In the genomic region with DNA sequence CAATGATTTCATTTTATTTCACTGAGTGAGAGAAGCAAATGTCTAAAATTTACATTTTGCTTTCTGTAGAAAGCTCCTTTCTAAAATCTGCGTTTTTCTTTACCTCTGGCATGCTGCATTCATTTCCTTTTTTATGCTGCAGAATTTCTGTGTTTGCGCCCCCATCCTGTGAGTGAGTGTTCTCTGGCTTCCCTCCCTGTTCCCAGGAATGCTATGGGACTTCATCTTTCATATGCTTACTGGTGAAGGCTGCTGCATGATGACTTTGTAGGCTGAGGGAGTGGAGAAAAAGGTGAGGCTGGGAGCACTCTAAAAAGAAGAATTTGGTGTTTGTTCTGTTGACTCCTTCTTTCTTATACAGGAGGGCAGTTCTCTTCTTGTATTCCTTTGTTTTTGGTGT, we compare ENCODE assay signal across 24 cellular contexts. TPM values are rescaled to one million over a fixed set of nuclear protein-coding genes. Genes with fewer than 3 reads are reported as not detected.
DNase-seq lines count a peak whose midpoint lies in the region; ATAC-seq, FAIRE-seq and TF ChIP-seq lines count a peak whose summit lies in the region.
"Had no signal": no experiment of that assay in that cellular context is flagged by ENCODE, and none has a peak within 500 bp of the region (broad histone marks: within the 10 kb centered on the region; RNA-seq: fewer than 3 reads in every experiment).

No MANE protein-coding gene starts in this region.

- TF ChIP-seq CTCF in H9 (conservative IDR thresholded peaks at IDR 0.05) (0 out of 3 replicates have a peak, but pooled peaks have one; percentile 17), endodermal cell (conservative IDR thresholded peaks at IDR 0.05) (no peak)

- H3K27ac ChIP-seq in H9 (ENCODE audit: insufficient read length, low read depth, low read length) (no peak overlapping the region), endodermal cell (ENCODE audit: low read depth, low read length) (no peak overlapping the region)
- H3K27ac ChIP-seq in CD8-positive, alpha-beta memory T cell (ENCODE audit: low read depth, low read length) = no peak overlapping the region
- H3K27ac ChIP-seq: A549; BLaER1 treated with 17β-estradiol and CSF1 and Interleukin-3, amounts not matched to agents 10 nM and 100 nM; GM23248 had no signal

- H2AFZ ChIP-seq in H9 (ENCODE audit: low read length) = no peak overlapping the region
- H2AFZ ChIP-seq: GM23248 had no signal

- no peaks in the 10 kb centered on the region for H3K27me3 ChIP-seq in H9 (ENCODE audit: insufficient read depth, low read length)
- no peaks in the 10 kb centered on the region for H3K27me3 ChIP-seq in endodermal cell (ENCODE audit: control insufficient read depth, insufficient read depth, low read length, poor library complexity, severe bottlenecking)
- no peaks in the 10 kb centered on the region for H3K27me3 ChIP-seq in CD8-positive, alpha-beta memory T cell (ENCODE audit: insufficient read depth, low read length, poor library complexity, severe bottlenecking)
- H3K27me3 ChIP-seq: BLaER1 treated with 17β-estradiol and CSF1 and Interleukin-3, amounts not matched to agents 10 nM and 100 nM had no signal

- H3K9ac ChIP-seq in H9 (ENCODE audit: extremely low read depth, insufficient read length, low read length) (no peak overlapping the region), endodermal cell (ENCODE audit: extremely low read depth, low read length, poor library complexity, severe bottlenecking) (no peak overlapping the region)
- H3K9ac ChIP-seq: BLaER1 treated with 17β-estradiol and CSF1 and Interleukin-3, amounts not matched to agents 10 nM and 100 nM; GM23248 had no signal

- no peaks in the 10 kb centered on the region for H4K20me1 ChIP-seq in H9 (ENCODE audit: control insufficient read depth, insufficient read depth, insufficient read length)
- H4K20me1 ChIP-seq: BLaER1 treated with 17β-estradiol and CSF1 and Interleukin-3, amounts not matched to agents 10 nM and 100 nM had no signal

- H3K23me2 ChIP-seq in H9 (ENCODE audit: insufficient read length, low read depth, low read length, poor library complexity, severe bottlenecking) = no peaks in the 10 kb centered on the region

- DNase-seq in H9 (no peak), endodermal cell (peak; percentile 56), iPS-NIHi7 (ENCODE audit: extremely low spot score) (peak; percentile 28), mesenteric fat pad (ENCODE audit: low spot score) (no peak), RCC 7860 (ENCODE audit: low spot score) (no peak)
- no peak for DNase-seq in CD8-positive, alpha-beta memory T cell
- DNase-seq: 8988T; ACHN; AML-193; BE2C; Calu3; CD4-positive, alpha-beta T cell; COR-L47; DMS153; DND-41; GM23248 had no signal

- no peak overlapping the region for H3K4me3 Mint-ChIP-seq in H9
- H3K4me3 Mint-ChIP-seq in endodermal cell = no peak overlapping the region
- H3K4me3 Mint-ChIP-seq in CD8-positive, alpha-beta memory T cell = no peak overlapping the region
- H3K4me3 Mint-ChIP-seq: CD14-positive monocyte; CD4-positive, alpha-beta T cell had no signal

- H3K36me3 Mint-ChIP-seq in H9 (ENCODE audit: insufficient read depth in 1 of 3, low read depth in 3 of 3) (peaks cover 0 to 12% (median 0%) of the 10 kb centered on the region in 3 experiments; a peak in 5 of 7 replicates), endodermal cell (ENCODE audit: low read depth) (no peaks in the 10 kb centered on the region)
- peaks cover 0 to 13% (median 2%) of the 10 kb centered on the region in 3 donors for H3K36me3 Mint-ChIP-seq in CD8-positive, alpha-beta memory T cell
- H3K36me3 Mint-ChIP-seq: CD14-positive monocyte had no signal

- H2BK12ac ChIP-seq in H9 (ENCODE audit: insufficient read length, low read depth, low read length) = no peak overlapping the region

- H3K4me1 Mint-ChIP-seq in H9 (peaks cover 7 to 21% of the 10 kb centered on the region in 2 experiments), endodermal cell (no peaks in the 10 kb centered on the region)
- H3K4me1 Mint-ChIP-seq in CD8-positive, alpha-beta memory T cell = peaks cover 2 to 6% (median 6%) of the 10 kb centered on the region in 3 donors

- no peak overlapping the region for H2BK120ac ChIP-seq in H9 (ENCODE audit: low read depth, low read length, poor library complexity, severe bottlenecking)

- H2BK20ac ChIP-seq in H9 (ENCODE audit: low read depth, low read length, poor library complexity, severe bottlenecking) = no peak overlapping the region

- no peak overlapping the region for H2BK15ac ChIP-seq in H9 (ENCODE audit: low read depth, low read length)

- H4K91ac ChIP-seq in H9 (ENCODE audit: insufficient read length, low read depth, low read length) = no peak overlapping the region

- no peak overlapping the region for H3K14ac ChIP-seq in H9 (ENCODE audit: insufficient read depth, low read length)

- H3K36me3 ChIP-seq in endodermal cell (ENCODE audit: control insufficient read depth, insufficient read depth, low read length) = no peaks in the 10 kb centered on the region
- no peaks in the 10 kb centered on the region for H3K36me3 ChIP-seq in CD8-positive, alpha-beta memory T cell (ENCODE audit: insufficient read depth, low read length)
- H3K36me3 ChIP-seq: BE2C; BLaER1 treated with 17β-estradiol and CSF1 and Interleukin-3, amounts not matched to agents 10 nM and 100 nM had no signal

- no peak overlapping the region for H3T11ph ChIP-seq in H9 (ENCODE audit: low read length)

- no peak overlapping the region for H3K56ac ChIP-seq in H9 (ENCODE audit: insufficient read length, low read depth, low read length)

- H2BK5ac ChIP-seq in H9 (ENCODE audit: insufficient read length, low read length) = no peak overlapping the region

- H3K27me3 Mint-ChIP-seq in H9 (ENCODE audit: low read depth) (no peaks in the 10 kb centered on the region), endodermal cell (ENCODE audit: insufficient read depth) (no peaks in the 10 kb centered on the region)
- peaks cover 5 to 6% of the 10 kb centered on the region in 2 donors for H3K27me3 Mint-ChIP-seq in CD8-positive, alpha-beta memory T cell
- H3K27me3 Mint-ChIP-seq: CD4-positive, alpha-beta T cell had no signal

- no peaks in the 10 kb centered on the region for H3K79me1 ChIP-seq in H9 (ENCODE audit: insufficient read depth, low read depth, low read length, poor library complexity, severe bottlenecking)

- no CpG with 5 or more reads among the region's 2 CpGs for WGBS in H9 (ENCODE audit: extremely low coverage, insufficient read length, low lambda C conversion rate)
- WGBS in endodermal cell (ENCODE audit: insufficient coverage in 1 of 2, insufficient read length in 1 of 2), 2 experiments = 72% methylated on average over 2 of the region's 2 CpGs

- no peak for FAIRE-seq in RCC 7860 (lab: Jason Lieb, UNC)
- FAIRE-seq: G401.6, GM12892, H54 had no signal

- peak overlapping the region in 1 of 3 experiments; percentile 61; a peak in 2 of 7 replicates for H3K27ac Mint-ChIP-seq in H9
- no peak overlapping the region for H3K27ac Mint-ChIP-seq in endodermal cell
- no peak overlapping the region for H3K27ac Mint-ChIP-seq in CD8-positive, alpha-beta memory T cell
- H3K27ac Mint-ChIP-seq: CD14-positive monocyte; CD4-positive, alpha-beta T cell had no signal

- no peak overlapping the region for H4K8ac ChIP-seq in H9 (replicated peaks; ENCODE audit: insufficient read length, low read depth, low read length)

- CTCF ChIA-PET in CD8-positive, alpha-beta memory T cell (lab: Charles Lee) = interaction anchor here (1.2 to 1.5 kb wide), 2 partner anchors 8 to 18 kb away, joined by 3 to 4 read pairs; no protein-coding TSS in a partner anchor

- ATAC-seq in GM21360 (IDR thresholded peaks at IDR 0.05; ENCODE audit: unreplicated experiment) = no peak
- ATAC-seq: A549, HCT116 had no signal

- no peak overlapping the region for H4K5ac ChIP-seq in H9 (ENCODE audit: insufficient read length, low read depth, low read length)

- no peak overlapping the region for H3K23ac ChIP-seq in H9 (ENCODE audit: insufficient read length, low read depth, low read length)

- POLR2A ChIA-PET in CD8-positive, alpha-beta memory T cell (lab: Charles Lee) = no interaction called here

- H3K4me3 ChIP-seq in endodermal cell (ENCODE audit: low read length) = no peak overlapping the region
- H3K4me3 ChIP-seq in CD8-positive, alpha-beta memory T cell (ENCODE audit: low read length) = no peak overlapping the region
- H3K4me3 ChIP-seq: A549; BLaER1 treated with 17β-estradiol and CSF1 and Interleukin-3, amounts not matched to agents 10 nM and 100 nM; GM23248 had no signal

- no peak overlapping the region for H2AK5ac ChIP-seq in H9 (ENCODE audit: insufficient read length, low read length)

- no peaks in the 10 kb centered on the region for H3K79me2 ChIP-seq in H9 (ENCODE audit: insufficient read depth, low read length)

- no peak overlapping the region for H3K4ac ChIP-seq in H9 (ENCODE audit: low read depth, low read length)

- no peaks in the 10 kb centered on the region; the same call in 1 of the 2 replicates for H3K4me1 ChIP-seq in H9 (ENCODE audit: insufficient read depth, low read length)
- peaks cover 4% of the 10 kb centered on the region for H3K4me1 ChIP-seq in endodermal cell (ENCODE audit: control insufficient read depth, insufficient read depth, low read length)
- no peaks in the 10 kb centered on the region for H3K4me1 ChIP-seq in CD8-positive, alpha-beta memory T cell (ENCODE audit: insufficient read depth, low read length)
- H3K4me1 ChIP-seq: A549, BE2C had no signal

- H3K4me2 ChIP-seq in H9 (ENCODE audit: insufficient read depth, insufficient read length, low read length) = no peak overlapping the region
- H3K4me2 ChIP-seq: A549; BLaER1 treated with 17β-estradiol and CSF1 and Interleukin-3, amounts not matched to agents 10 nM and 100 nM had no signal

- H3K18ac ChIP-seq in H9 (ENCODE audit: insufficient read length, low read depth, low read length) = no peak overlapping the region

- H3K9me3 Mint-ChIP-seq in H9 (peaks cover 0 to 3% of the 10 kb centered on the region in 2 experiments; a peak in 2 of 5 replicates), endodermal cell (peaks cover 9% of the 10 kb centered on the region)
- no peaks in the 10 kb centered on the region for H3K9me3 Mint-ChIP-seq in CD8-positive, alpha-beta memory T cell
- H3K9me3 Mint-ChIP-seq: CD4-positive, alpha-beta T cell had no signal

- H3K9me3 ChIP-seq in H9 (ENCODE audit: control insufficient read depth, low read depth, low read length) = no peaks in the 10 kb centered on the region
- peaks cover 7% of the 10 kb centered on the region for H3K9me3 ChIP-seq in endodermal cell (ENCODE audit: control insufficient read depth, low read length)
- no peaks in the 10 kb centered on the region for H3K9me3 ChIP-seq in CD8-positive, alpha-beta memory T cell (ENCODE audit: low read length)
- H3K9me3 ChIP-seq: BE2C had no signal

RNA-seq across cellular contexts. Expression of a gene that starts 7.7 kb away (rescaled TPM):
- total RNA-seq in H9 (2021) = not detected in 2 replicates
- not detected for total RNA-seq in endodermal cell
- 0.07 TPM for polyA plus RNA-seq in endodermal cell (2013, experiment 1 of 2)
- polyA plus RNA-seq in endodermal cell (2013, experiment 2 of 2) = 0.12 TPM
- not detected for total RNA-seq in mesenteric fat pad
- not detected for total RNA-seq in CD8-positive, alpha-beta memory T cell
- not detected for polyA plus RNA-seq in CD8-positive, alpha-beta memory T cell
- total RNA-seq: Calu3; CD4-positive, alpha-beta T cell; GM23248 had no signal
- polyA plus RNA-seq: A549, CD14-positive monocyte, GM23248 had no signal

RNA-seq across cellular contexts. Expression of a gene that starts 57.8 kb away (rescaled TPM):
- total RNA-seq in H9 (2021) (2.3 and 2.4 TPM in 2 replicates), endodermal cell (1 to 10 TPM; 2.0 to 5.4 TPM), mesenteric fat pad (3.3 TPM)
- 5.0 TPM for polyA plus RNA-seq in endodermal cell (2013, experiment 1 of 2)
- 5.5 TPM for polyA plus RNA-seq in endodermal cell (2013, experiment 2 of 2)
- total RNA-seq in CD8-positive, alpha-beta memory T cell = 1 to 10 TPM; 4.4 to 5.8 TPM
- polyA plus RNA-seq in CD8-positive, alpha-beta memory T cell = 2.6 TPM

Comparison
In these comparisons a context has a peak if more than half of its experiments do, and no peak if none do; other contexts are left out.
1. DNase-seq: peak in endodermal cell (single experiment) and iPS-NIHi7 (single experiment); none in H9 (single experiment), mesenteric fat pad (single experiment), RCC 7860 (single experiment) and CD8-positive, alpha-beta memory T cell (0 of 5).